ENCODE assay signal across 13 cellular contexts in the genomic region with DNA sequence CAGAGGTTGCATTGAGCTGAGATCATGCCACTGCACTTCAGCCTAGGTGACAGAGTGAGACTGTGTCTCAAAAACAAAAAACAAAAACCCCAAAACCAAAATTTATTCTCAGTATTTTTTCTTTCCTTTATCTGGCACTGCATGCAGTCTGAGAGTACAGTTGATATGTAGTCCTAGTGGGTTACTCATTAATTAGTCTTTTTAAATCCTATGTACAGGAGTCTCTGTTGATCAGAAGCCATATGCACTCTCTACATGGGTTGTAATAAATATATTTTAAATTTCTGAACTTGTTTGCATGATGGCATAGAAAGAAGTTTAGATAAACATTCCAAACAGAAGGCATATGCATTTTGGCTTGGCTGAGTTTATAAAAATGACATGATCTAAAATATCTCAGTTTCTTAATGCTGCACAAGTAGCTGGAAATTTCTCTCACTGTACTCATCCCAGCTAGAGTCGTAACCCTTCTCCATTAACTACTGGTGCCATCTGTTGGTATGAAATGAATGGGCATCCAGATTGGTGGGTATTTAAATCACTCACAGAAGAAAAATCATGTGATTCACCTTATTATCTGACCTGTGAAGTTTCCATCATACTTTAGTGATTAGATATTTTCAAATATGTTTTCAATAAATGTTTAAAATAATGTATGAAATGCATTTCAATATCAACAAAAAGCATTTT.
DNase-seq lines count a peak whose midpoint lies in the region; ATAC-seq and TF ChIP-seq lines count a peak whose summit lies in the region.
"Had no signal": no experiment of that assay in that cellular context is flagged by ENCODE, and none has a peak within 500 bp of the region (broad histone marks: within the 10 kb centered on the region; RNA-seq: fewer than 3 reads in every experiment).

No MANE protein-coding gene starts in this region.

- no peak overlapping the region for H3K4me3 Mint-ChIP-seq in glutamatergic neuron (ENCODE audit: unreplicated experiment)
- H3K4me3 Mint-ChIP-seq: CD4-positive, alpha-beta memory T cell; IgD-negative memory B cell had no signal

- H3K4me1 Mint-ChIP-seq in glutamatergic neuron (ENCODE audit: low read depth, unreplicated experiment), result no peaks in the 10 kb centered on the region
- H3K4me1 Mint-ChIP-seq: CD4-positive, alpha-beta memory T cell; IgD-negative memory B cell had no signal

- TF ChIP-seq CTCF in BE2C (IDR thresholded peaks at IDR 0.05; ENCODE audit: low read depth, low read length) (0 out of 2 replicates have a peak, but pooled peaks have one; percentile 6), glutamatergic neuron (IDR thresholded peaks at IDR 0.05; ENCODE audit: partially characterized antibody, unreplicated experiment) (no peak)

- no peaks in the 10 kb centered on the region for H3K9me3 ChIP-seq in BE2C
- H3K9me3 ChIP-seq: gastrocnemius medialis had no signal

- H3K36me3 ChIP-seq in BE2C, result no peaks in the 10 kb centered on the region
- H3K36me3 ChIP-seq: gastrocnemius medialis had no signal

- H3K4me1 ChIP-seq in BE2C, result no peaks in the 10 kb centered on the region
- H3K4me1 ChIP-seq: gastrocnemius medialis had no signal

- H3K27ac Mint-ChIP-seq in glutamatergic neuron (ENCODE audit: unreplicated experiment), result no peak overlapping the region
- H3K27ac Mint-ChIP-seq: CD4-positive, alpha-beta memory T cell; IgD-negative memory B cell had no signal

- no peaks in the 10 kb centered on the region for H3K36me3 Mint-ChIP-seq in glutamatergic neuron (ENCODE audit: unreplicated experiment)
- H3K36me3 Mint-ChIP-seq: CD4-positive, alpha-beta memory T cell; IgD-negative memory B cell had no signal

- no peaks in the 10 kb centered on the region for H3K27me3 Mint-ChIP-seq in glutamatergic neuron (ENCODE audit: unreplicated experiment)
- H3K27me3 Mint-ChIP-seq: IgD-negative memory B cell had no signal

- no peak for DNase-seq in BE2C
- DNase-seq in LHCN-M2 (ENCODE audit: low read depth), result peak; percentile 5
- peak; percentile 39 for DNase-seq in SW480 (ENCODE audit: low spot score)
- peak; percentile 54 for DNase-seq in left kidney (ENCODE audit: low read depth, low spot score)
- no peak for DNase-seq in NOMO-1 treated with DMSO at 0.1 percent for 48 hours (lab: John Stamatoyannopoulos, UW; ENCODE audit: unreplicated experiment)
- DNase-seq in activated T-cell treated with anti-CD3 and anti-CD28 coated beads, Interleukin-2, amount 50 U/mL, for 48 hours, result no peak
- DNase-seq in glutamatergic neuron, result no peak
- DNase-seq: activated CD8-positive, alpha-beta memory T cell treated with anti-CD3 and anti-CD28 coated beads for 24 hours; aorta; CD4-positive, alpha-beta memory T cell; gastrocnemius medialis had no signal

- no peaks in the 10 kb centered on the region for H3K9me3 Mint-ChIP-seq in glutamatergic neuron (ENCODE audit: unreplicated experiment)

- H3K4me3 ChIP-seq in BE2C (ENCODE audit: low read depth, low read length), result no peak overlapping the region
- H3K4me3 ChIP-seq: gastrocnemius medialis had no signal

- ATAC-seq in GM21737 (IDR thresholded peaks at IDR 0.05; ENCODE audit: unreplicated experiment), result no peak
- ATAC-seq: gastrocnemius medialis had no signal

- no peaks in the 10 kb centered on the region for H3K27me3 ChIP-seq in BE2C
- H3K27me3 ChIP-seq: gastrocnemius medialis had no signal

Comparison
In these comparisons a context has a peak if more than half of its experiments do, and no peak if none do; other contexts are left out.
1. DNase-seq: peak in LHCN-M2 (single experiment), SW480 (single experiment) and left kidney (single experiment); none in BE2C (single experiment), NOMO-1 treated with DMSO at 0.1 percent for 48 hours (single experiment), activated T-cell treated with anti-CD3 and anti-CD28 coated beads, Interleukin-2, amount 50 U/mL, for 48 hours (0 of 2) and glutamatergic neuron (single experiment).